ENCODE assay signal across 12 cellular contexts in the genomic region with DNA sequence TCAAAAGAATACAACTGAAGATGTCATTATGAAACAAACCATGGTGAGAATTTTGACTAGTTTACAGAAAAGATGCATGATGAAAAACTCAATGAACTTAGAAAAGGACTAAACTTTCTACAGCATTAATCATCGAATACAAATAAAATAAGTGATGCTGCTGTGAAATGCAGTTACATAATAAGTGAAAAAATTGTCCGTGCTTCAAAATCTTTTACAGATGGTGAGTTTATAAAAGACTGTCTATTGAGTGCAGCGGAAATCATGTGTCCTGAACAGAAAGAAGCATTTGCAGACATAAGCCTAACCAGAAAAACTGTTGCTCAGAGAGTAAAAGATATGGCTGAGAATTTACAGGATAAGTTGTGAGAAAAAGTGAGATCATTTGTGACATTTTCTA. TPM values are rescaled to one million over a fixed set of nuclear protein-coding genes. Genes with fewer than 3 reads are reported as not detected.
DNase-seq lines count a peak whose midpoint lies in the region; ATAC-seq and TF ChIP-seq lines count a peak whose summit lies in the region.
"Had no signal": no experiment of that assay in that cellular context is flagged by ENCODE, and none has a peak within 500 bp of the region (broad histone marks: within the 10 kb centered on the region; RNA-seq: fewer than 3 reads in every experiment).

No MANE protein-coding gene starts in this region.

- H3K4me3 Mint-ChIP-seq in HFFc6 = peak overlapping the region; percentile 68
- peak overlapping the region; percentile 45 for H3K4me3 Mint-ChIP-seq in nephron progenitor cell

- H3K9me2 ChIP-seq in SK-N-SH = no peaks in the 10 kb centered on the region

- H4K20me1 ChIP-seq in SK-N-SH (ENCODE audit: insufficient read depth) = no peaks in the 10 kb centered on the region

- H3K79me2 ChIP-seq in SK-N-SH (ENCODE audit: insufficient read depth) = peaks cover 34% of the 10 kb centered on the region

- 93% methylated on average over 3 of the region's 3 CpGs for WGBS in SK-N-SH (ENCODE audit: low lambda C conversion rate)

- no peak for TF ChIP-seq CTCF in SK-N-SH (IDR thresholded peaks at IDR 0.05)
- no peak for TF ChIP-seq CTCF in HFFc6 (IDR thresholded peaks at IDR 0.05)
- TF ChIP-seq CTCF in nephron progenitor cell (IDR thresholded peaks at IDR 0.05) = no peak

- intact Hi-C loops in left ventricle myocardium superior (cut with micrococcal nuclease) = no loop called here

- H3K27me3 ChIP-seq in SK-N-SH (ENCODE audit: insufficient read depth) (no peaks in the 10 kb centered on the region), adipocyte (replicated peaks; ENCODE audit: control insufficient read depth, insufficient read depth, low read length) (no peaks in the 10 kb centered on the region)
- H3K27me3 ChIP-seq: colonic mucosa, gastrocnemius medialis had no signal

- 0 out of 4 replicates have a peak overlapping the region, but pooled peaks of 1 of the 2 experiments have one; percentile 11 for H3K27ac ChIP-seq in SK-N-SH (ENCODE audit: low read depth in 2 of 2, low read length in 1 of 2)
- H3K27ac ChIP-seq: colonic mucosa had no signal

- H3K4me1 Mint-ChIP-seq in HFFc6 (ENCODE audit: low read depth) (peaks cover 61% of the 10 kb centered on the region), nephron progenitor cell (peaks cover 28% of the 10 kb centered on the region)

- H3K9me3 ChIP-seq in SK-N-SH = no peaks in the 10 kb centered on the region
- no peaks in the 10 kb centered on the region for H3K9me3 ChIP-seq in adipocyte (ENCODE audit: control insufficient read depth, low read length)
- H3K9me3 ChIP-seq: colonic mucosa, gastrocnemius medialis had no signal

- H3F3A ChIP-seq in SK-N-SH (replicated peaks; ENCODE audit: insufficient read depth) = peaks cover 31% of the 10 kb centered on the region

- no peak for TF ChIP-seq RAD21 in SK-N-SH (IDR thresholded peaks at IDR 0.05; ENCODE audit: low read length)

- H3K27me3 Mint-ChIP-seq in HFFc6 (ENCODE audit: insufficient read depth) = peaks cover 49% of the 10 kb centered on the region
- peaks cover 14% of the 10 kb centered on the region for H3K27me3 Mint-ChIP-seq in nephron progenitor cell (ENCODE audit: low read depth, poor library complexity)

- H3K4me1 ChIP-seq in SK-N-SH (ENCODE audit: control insufficient read depth in 1 of 2, insufficient read depth in 2 of 2, low read depth in 1 of 2, low read length in 1 of 2) (peaks cover 8 to 17% of the 10 kb centered on the region in 2 experiments; a peak in 3 of 4 replicates), adipocyte (ENCODE audit: control insufficient read depth, insufficient read depth, low read length) (peaks cover 51% of the 10 kb centered on the region)
- H3K4me1 ChIP-seq: colonic mucosa had no signal

- H3K27ac Mint-ChIP-seq in HFFc6 = peak overlapping the region; percentile 96
- no peak overlapping the region for H3K27ac Mint-ChIP-seq in nephron progenitor cell

- H3K9ac ChIP-seq in SK-N-SH = 0 out of 2 replicates have a peak overlapping the region, but pooled peaks have one; percentile 10
- H3K9ac ChIP-seq in adipocyte (ENCODE audit: low read length) = peak overlapping the region; percentile 73

- DNase-seq in SK-N-SH = no peak
- no peak for DNase-seq in HFFc6
- DNase-seq in adipocyte (ENCODE audit: low read depth) = peak; percentile 34
- no peak for DNase-seq in nephron progenitor cell
- DNase-seq in NCI-H2227 treated with DMSO at 0.1 percent for 48 hours (lab: John Stamatoyannopoulos, UW) = no peak
- DNase-seq in left ventricle myocardium superior = no peak
- DNase-seq: colonic mucosa, NCI-H1930, T1000 had no signal

- ATAC-seq in SK-N-SH treated with all-trans-retinoic acid at 6 μM for 48 hours (no peak), GM19395 (IDR thresholded peaks at IDR 0.05; ENCODE audit: unreplicated experiment) (no peak), left ventricle myocardium superior (no peak)
- ATAC-seq: gastrocnemius medialis had no signal

- H3K36me3 ChIP-seq in SK-N-SH (replicated peaks in 1 of 2; ENCODE audit: control insufficient read depth in 1 of 2, insufficient read depth in 2 of 2, low read length in 1 of 2) = no peaks in the 10 kb centered on the region
- H3K36me3 ChIP-seq in adipocyte (ENCODE audit: control insufficient read depth, insufficient read depth, low read length, severe bottlenecking) = no peaks in the 10 kb centered on the region
- H3K36me3 ChIP-seq: colonic mucosa, gastrocnemius medialis had no signal

- peaks cover 28% of the 10 kb centered on the region for H3K36me3 Mint-ChIP-seq in HFFc6 (ENCODE audit: low read depth)
- peaks cover 27% of the 10 kb centered on the region for H3K36me3 Mint-ChIP-seq in nephron progenitor cell (ENCODE audit: low read depth)

- H3K9me3 Mint-ChIP-seq in HFFc6 (peaks cover 9% of the 10 kb centered on the region; the same call in 1 of the 2 replicates), nephron progenitor cell (peaks cover 36% of the 10 kb centered on the region)

- no peak overlapping the region for H2AFZ ChIP-seq in SK-N-SH (ENCODE audit: low read depth)

- POLR2A ChIA-PET in SK-N-SH (lab: Yijun Ruan, JAX) = no interaction called here

- no peak overlapping the region for H3K4me3 ChIP-seq in SK-N-SH (ENCODE audit: low read depth in 2 of 2, low read length in 1 of 2)
- H3K4me3 ChIP-seq in adipocyte (ENCODE audit: low read length) = peak overlapping the region; percentile 84
- H3K4me3 ChIP-seq: colonic mucosa, gastrocnemius medialis had no signal

- H3K4me2 ChIP-seq in SK-N-SH = 0 out of 2 replicates have a peak overlapping the region, but pooled peaks have one; percentile 2

- no peak for TF ChIP-seq EP300 in SK-N-SH (IDR thresholded peaks at IDR 0.05; ENCODE audit: borderline replicate concordance in 1 of 2, low read depth in 1 of 2, low read length in 1 of 2)

- CTCF ChIA-PET in SK-N-SH (lab: Yijun Ruan, JAX) = no interaction called here

TF ChIP-seq in SK-N-SH, 30 proteins besides CTCF, POLR2A, EP300 and RAD21:
- no peak for TF ChIP-seq FOXM1 (IDR thresholded peaks at IDR 0.05; ENCODE audit: low read depth)

TF ChIP-seq in SK-N-SH treated with all-trans-retinoic acid at 6 μM for 48 hours, 23 proteins besides CTCF, POLR2A, EP300 and RAD21 (continues in another document):
- TF ChIP-seq, protein P1, sequence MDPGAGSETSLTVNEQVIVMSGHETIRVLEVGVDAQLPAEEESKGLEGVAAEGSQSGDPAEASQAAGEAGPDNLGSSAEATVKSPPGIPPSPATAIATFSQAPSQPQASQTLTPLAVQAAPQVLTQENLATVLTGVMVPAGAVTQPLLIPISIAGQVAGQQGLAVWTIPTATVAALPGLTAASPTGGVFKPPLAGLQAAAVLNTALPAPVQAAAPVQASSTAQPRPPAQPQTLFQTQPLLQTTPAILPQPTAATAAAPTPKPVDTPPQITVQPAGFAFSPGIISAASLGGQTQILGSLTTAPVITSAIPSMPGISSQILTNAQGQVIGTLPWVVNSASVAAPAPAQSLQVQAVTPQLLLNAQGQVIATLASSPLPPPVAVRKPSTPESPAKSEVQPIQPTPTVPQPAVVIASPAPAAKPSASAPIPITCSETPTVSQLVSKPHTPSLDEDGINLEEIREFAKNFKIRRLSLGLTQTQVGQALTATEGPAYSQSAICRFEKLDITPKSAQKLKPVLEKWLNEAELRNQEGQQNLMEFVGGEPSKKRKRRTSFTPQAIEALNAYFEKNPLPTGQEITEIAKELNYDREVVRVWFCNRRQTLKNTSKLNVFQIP (CRISPR knock-in tag; IDR thresholded peaks at IDR 0.05; ENCODE audit: borderline replicate concordance, low read depth) = no peak
- no peak for TF ChIP-seq ESRRG (CRISPR knock-in tag; IDR thresholded peaks at IDR 0.05)
- TF ChIP-seq ZNF565 (CRISPR knock-in tag; conservative IDR thresholded peaks at IDR 0.05; ENCODE audit: low read depth) = no peak
- TF ChIP-seq SNAI2 (CRISPR knock-in tag; IDR thresholded peaks at IDR 0.05) = no peak
- TF ChIP-seq ZNF70 (CRISPR knock-in tag; IDR thresholded peaks at IDR 0.05) = no peak
- TF ChIP-seq OSR1 (CRISPR knock-in tag; IDR thresholded peaks at IDR 0.05) = no peak
- no peak for TF ChIP-seq CSDC2 (CRISPR knock-in tag; IDR thresholded peaks at IDR 0.05)
- no peak for TF ChIP-seq ZFP30 (CRISPR knock-in tag; IDR thresholded peaks at IDR 0.05)
- TF ChIP-seq, protein P2, sequence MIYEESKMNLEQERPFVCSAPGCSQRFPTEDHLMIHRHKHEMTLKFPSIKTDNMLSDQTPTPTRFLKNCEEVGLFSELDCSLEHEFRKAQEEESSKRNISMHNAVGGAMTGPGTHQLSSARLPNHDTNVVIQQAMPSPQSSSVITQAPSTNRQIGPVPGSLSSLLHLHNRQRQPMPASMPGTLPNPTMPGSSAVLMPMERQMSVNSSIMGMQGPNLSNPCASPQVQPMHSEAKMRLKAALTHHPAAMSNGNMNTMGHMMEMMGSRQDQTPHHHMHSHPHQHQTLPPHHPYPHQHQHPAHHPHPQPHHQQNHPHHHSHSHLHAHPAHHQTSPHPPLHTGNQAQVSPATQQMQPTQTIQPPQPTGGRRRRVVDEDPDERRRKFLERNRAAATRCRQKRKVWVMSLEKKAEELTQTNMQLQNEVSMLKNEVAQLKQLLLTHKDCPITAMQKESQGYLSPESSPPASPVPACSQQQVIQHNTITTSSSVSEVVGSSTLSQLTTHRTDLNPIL (CRISPR knock-in tag; IDR thresholded peaks at IDR 0.05; ENCODE audit: low read depth) = no peak
- TF ChIP-seq, protein P3, sequence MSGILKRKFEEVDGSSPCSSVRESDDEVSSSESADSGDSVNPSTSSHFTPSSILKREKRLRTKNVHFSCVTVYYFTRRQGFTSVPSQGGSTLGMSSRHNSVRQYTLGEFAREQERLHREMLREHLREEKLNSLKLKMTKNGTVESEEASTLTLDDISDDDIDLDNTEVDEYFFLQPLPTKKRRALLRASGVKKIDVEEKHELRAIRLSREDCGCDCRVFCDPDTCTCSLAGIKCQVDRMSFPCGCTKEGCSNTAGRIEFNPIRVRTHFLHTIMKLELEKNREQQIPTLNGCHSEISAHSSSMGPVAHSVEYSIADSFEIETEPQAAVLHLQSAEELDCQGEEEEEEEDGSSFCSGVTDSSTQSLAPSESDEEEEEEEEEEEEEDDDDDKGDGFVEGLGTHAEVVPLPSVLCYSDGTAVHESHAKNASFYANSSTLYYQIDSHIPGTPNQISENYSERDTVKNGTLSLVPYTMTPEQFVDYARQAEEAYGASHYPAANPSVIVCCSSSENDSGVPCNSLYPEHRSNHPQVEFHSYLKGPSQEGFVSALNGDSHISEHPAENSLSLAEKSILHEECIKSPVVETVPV (CRISPR knock-in tag; IDR thresholded peaks at IDR 0.05) = no peak
- no peak for TF ChIP-seq ZNF8 (CRISPR knock-in tag; IDR thresholded peaks at IDR 0.05)

RNA-seq across cellular contexts. Expression of a gene that starts 33.8 kb away (rescaled TPM):
- polyA plus RNA-seq in SK-N-SH (2012; rRNA removed) = 435 and 479 TPM in 2 replicates
- polyA plus RNA-seq in SK-N-SH (2012; cell fraction: cytosol; rRNA removed) = 93.7 and 99.2 TPM in 2 replicates
- polyA plus RNA-seq in SK-N-SH (2012; cell fraction: nucleus; rRNA removed) = 3,897 and 4,476 TPM in 2 replicates
- 100 to 1,000 TPM; 185 to 250 (median 213) TPM for total RNA-seq in HFFc6 (2021; fragmentation: NEBNext Ultra II Directional; extraction: Animal tissue kit (Norgen Biotek cat#: 25700))
- total RNA-seq in left ventricle myocardium superior = 508 TPM

RNA-seq across cellular contexts. Expression of a gene that starts 42.4 kb away (rescaled TPM):
- polyA plus RNA-seq in SK-N-SH (2012; rRNA removed) = 285 and 510 TPM in 2 replicates
- 23.6 and 25.7 TPM in 2 replicates for polyA plus RNA-seq in SK-N-SH (2012; cell fraction: cytosol; rRNA removed)
- 1,545 and 2,619 TPM in 2 replicates for polyA plus RNA-seq in SK-N-SH (2012; cell fraction: nucleus; rRNA removed)
- total RNA-seq in HFFc6 (2021; fragmentation: NEBNext Ultra II Directional; extraction: Animal tissue kit (Norgen Biotek cat#: 25700)) = 1,000 to 10,000 TPM; 3,136 to 4,087 (median 3,570) TPM
- total RNA-seq in left ventricle myocardium superior = 7,191 TPM
